ENCODE assay signal across 1 cellular context in genomic region chr2:65366595-65367125, GRCh38.
TF ChIP-seq lines count a peak whose summit lies in the region.

No MANE protein-coding gene starts in this region.

TF ChIP-seq in HCT116, 20 proteins besides CTCF, POLR2A, EP300 and RAD21 (continued from another document):
- TF ChIP-seq CBX3 (IDR thresholded peaks at IDR 0.05; ENCODE audit: low read depth) = peak; percentile 92
- peak; percentile 79 for TF ChIP-seq TCF7L2 (IDR thresholded peaks at IDR 0.05; ENCODE audit: borderline replicate concordance, extremely low read depth, insufficient read depth, insufficient read length)
- peak; percentile 69 for TF ChIP-seq YY1 (IDR thresholded peaks at IDR 0.05; ENCODE audit: extremely low read depth, insufficient replicate concordance, low read depth, low read length)
- TF ChIP-seq JUND (IDR thresholded peaks at IDR 0.05) = peak; percentile 99
- TF ChIP-seq ZFX (IDR thresholded peaks at IDR 0.05) = no peak
- peak; percentile 78 for TF ChIP-seq ATF3 (IDR thresholded peaks at IDR 0.05)
